In the genomic region with DNA sequence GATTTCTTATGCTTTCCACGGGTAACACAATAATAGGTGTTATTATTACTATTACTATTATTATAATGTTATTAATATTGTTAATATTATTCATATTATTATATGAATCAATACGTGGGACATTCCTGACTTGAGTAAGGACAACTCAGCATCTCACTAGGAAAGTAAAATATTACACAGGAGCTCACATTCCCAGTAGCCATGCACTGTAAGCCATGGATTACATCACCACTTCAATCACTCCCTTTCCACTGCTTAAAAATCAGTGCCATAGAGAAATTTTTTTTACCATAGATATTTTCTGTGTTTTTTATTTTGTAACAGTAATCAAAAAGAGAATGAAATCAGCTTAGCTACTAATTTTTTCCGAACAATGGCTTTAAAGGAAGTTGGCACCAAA, we compare ENCODE assay signal across 21 cellular contexts.
A peak's percentile ranks its signal among the peaks of the same experiment; 100 is the strongest.
DNase-seq lines count a peak whose midpoint lies in the region; ATAC-seq, FAIRE-seq and TF ChIP-seq lines count a peak whose summit lies in the region.
"Had no signal": no experiment of that assay in that cellular context is flagged by ENCODE, and none has a peak within 500 bp of the region (broad histone marks: within the 10 kb centered on the region; RNA-seq: fewer than 3 reads in every experiment).

No MANE protein-coding gene starts in this region.

- no peak for TF ChIP-seq POLR2A in breast epithelium (IDR thresholded peaks at IDR 0.05)

- no peaks in the 10 kb centered on the region for H3K4me1 ChIP-seq in breast epithelium
- H3K4me1 ChIP-seq: Caco-2 had no signal

- intact Hi-C loops in breast epithelium (cut with DNase I; ENCODE audit: low total_unique reads) = no loop called here

- peak; percentile 87 for FAIRE-seq in RCC 7860 (lab: Jason Lieb, UNC)
- FAIRE-seq: H54 had no signal

- no peaks in the 10 kb centered on the region for H3K9me3 ChIP-seq in breast epithelium
- H3K9me3 ChIP-seq: BLaER1, Caco-2, HAP-1 had no signal

- TF ChIP-seq CTCF in epithelial cell of proximal tubule (conservative IDR thresholded peaks at IDR 0.05; ENCODE audit: low read depth, low read length) (no peak), breast epithelium (IDR thresholded peaks at IDR 0.05) (no peak)

- H3K36me3 ChIP-seq in breast epithelium = no peaks in the 10 kb centered on the region

- DNase-seq in RCC 7860 (ENCODE audit: low spot score) (peak; percentile 45), epithelial cell of proximal tubule (ENCODE audit: low read depth) (peak; percentile 36), renal cortical epithelial cell (ENCODE audit: low read depth) (peak; percentile 52), Kasumi-1 (lab: John Stamatoyannopoulos, UW) (no peak), breast epithelium (ENCODE audit: low spot score in 2 of 2) (no peak), DMS 273 (lab: John Stamatoyannopoulos, UW; ENCODE audit: unreplicated experiment) (no peak)
- DNase-seq: Caco-2; CD4-positive, CD25-positive, alpha-beta regulatory T cell; CD8-positive, alpha-beta T cell; DMS 273 treated with DMSO at 0.1 percent for 48 hours; DMS79; EL; GDM1; GOT3; HFFc6 had no signal

- H3K4me3 ChIP-seq in epithelial cell of proximal tubule (ENCODE audit: low read depth, low read length) = no peak overlapping the region
- H3K4me3 ChIP-seq in breast epithelium = no peak overlapping the region
- H3K4me3 ChIP-seq: BLaER1, GM12878, HAP-1 had no signal

- no peak for ATAC-seq in GM18870 (IDR thresholded peaks at IDR 0.05; ENCODE audit: unreplicated experiment)
- ATAC-seq: CD8-positive, alpha-beta T cell; GM12878 had no signal

- H3K27me3 ChIP-seq in breast epithelium = no peaks in the 10 kb centered on the region
- H3K27me3 ChIP-seq: BLaER1 had no signal

- no peak overlapping the region for H3K27ac ChIP-seq in breast epithelium
- H3K27ac ChIP-seq: BLaER1, C4-2B had no signal

Comparison
In these comparisons a context has a peak if more than half of its experiments do, and no peak if none do; other contexts are left out.
1. DNase-seq: peak in RCC 7860 (single experiment), epithelial cell of proximal tubule (single experiment) and renal cortical epithelial cell (single experiment); none in Kasumi-1 (0 of 2), breast epithelium (0 of 2) and DMS 273 (single experiment).